In genomic region chr5:26060212-26060611, GRCh38 we compare ENCODE assay signal across 9 cellular contexts.
"Had no signal": no experiment of that assay in that cellular context is flagged by ENCODE, and none has a peak within 500 bp of the region (broad histone marks: within the 10 kb centered on the region; RNA-seq: fewer than 3 reads in every experiment).

No MANE protein-coding gene starts in this region.

- H3K9ac ChIP-seq: GM23248, KMS-11 had no signal

- H3K27ac ChIP-seq: GM23248, KMS-11 had no signal

- H2AFZ ChIP-seq: GM23248 had no signal

- DNase-seq: GM23248, GOT3, H7, HFFc6, Karpas-422, KBM-7 had no signal

- H3K4me1 ChIP-seq: HAP-1 had no signal

- H3K9me3 ChIP-seq: HAP-1 had no signal

- H3K36me3 ChIP-seq: HAP-1 had no signal

- H3K4me2 ChIP-seq: KMS-11 had no signal

- H3K4me3 ChIP-seq: GM23248, HAP-1 had no signal

- ATAC-seq: HCT116 had no signal
